8 cellular contexts compared by ENCODE assay signal in genomic region chr9:112487008-112487798, GRCh38. TPM values are rescaled to one million over a fixed set of nuclear protein-coding genes. Genes with fewer than 3 reads are reported as not detected.
A peak's percentile ranks its signal among the peaks of the same experiment; 100 is the strongest.
DNase-seq lines count a peak whose midpoint lies in the region; ATAC-seq and TF ChIP-seq lines count a peak whose summit lies in the region.

No MANE protein-coding gene starts in this region.

- WGBS in right lobe of liver (ENCODE audit: insufficient coverage, low coverage, low lambda C conversion rate, missing lambda C conversion rate), result 0% methylated on average over 18 of the region's 80 CpGs

- peaks cover 0 to 25% (median 3%) of the 10 kb centered on the region in 4 donors for H3K4me1 ChIP-seq in right lobe of liver

- no peak for TF ChIP-seq CTCF in right lobe of liver (IDR thresholded peaks at IDR 0.05)

- H3K36me3 ChIP-seq in right lobe of liver, result no peaks in the 10 kb centered on the region

- H3K27ac ChIP-seq in cingulate gyrus (ENCODE audit: low read depth, low read length) (peak overlapping the region; percentile 57), right lobe of liver (peak overlapping the region; percentile 59 to 82 (median 70))

- intact Hi-C loops in right lobe of liver (cut with DNase I), result no loop called here

- TF ChIP-seq POLR2A in right lobe of liver (IDR thresholded peaks at IDR 0.05), result no peak

- no peaks in the 10 kb centered on the region for H3K9me3 ChIP-seq in right lobe of liver

- peak overlapping the region; percentile 75 to 92 (median 81) for H3K4me3 ChIP-seq in right lobe of liver

- peak; percentile 36 to 45 for DNase-seq in NCI-H2081 (lab: John Stamatoyannopoulos, UW)
- DNase-seq in NCI-H2081 treated with DMSO at 0.1 percent for 48 hours (lab: John Stamatoyannopoulos, UW), result no peak
- peak; percentile 33 for DNase-seq in NCI-H2029 (lab: John Stamatoyannopoulos, UW)
- DNase-seq in activated CD4-positive, alpha-beta T cell treated with anti-CD3 and anti-CD28 coated beads for 24 hours (ENCODE audit: low read depth in 2 of 2), result peak; percentile 33 to 43
- peak; percentile 74 to 77 (median 77) for DNase-seq in right lobe of liver
- DNase-seq in stimulated activated CD4-positive, alpha-beta T cell treated with anti-CD3 and anti-CD28 coated beads, Interleukin-4, amount 100 ng/mL, for 48 hours (ENCODE audit: low read depth in 2 of 2), result peak; percentile 24 to 37

- no peaks in the 10 kb centered on the region for H3K27me3 ChIP-seq in right lobe of liver

- ATAC-seq in HG02840 (IDR thresholded peaks at IDR 0.05; ENCODE audit: low FRiP score, unreplicated experiment), result peak; percentile 47
- peak; percentile 45 to 56 (median 52) for ATAC-seq in right lobe of liver

RNA-seq across cellular contexts. Expression of gene KIAA1958, which starts 0.6 kb away (rescaled TPM):
- total RNA-seq in right lobe of liver, result 1 to 10 TPM; 5.7 to 8.1 (median 7.0) TPM
